Comparison of ENCODE assay signal across 8 cellular contexts in genomic region chr3:52052831-52053306, GRCh38. TPM values are rescaled to one million over a fixed set of nuclear protein-coding genes. Genes with fewer than 3 reads are reported as not detected.
DNase-seq lines count a peak whose midpoint lies in the region; ATAC-seq, FAIRE-seq and TF ChIP-seq lines count a peak whose summit lies in the region.

No MANE protein-coding gene starts in this region.

- no peak for FAIRE-seq in pancreas (lab: Jason Lieb, UNC)

- intact Hi-C loops in pancreas (cut with DNase I) = no loop called here

- peak overlapping the region; percentile 86 for H3K4me3 Mint-ChIP-seq in activated naive CD8-positive, alpha-beta T cell treated with anti-CD3 and anti-CD28 coated beads, Interleukin-2, amount 10 ng/mL, durations not matched to agents 7 days and 5 days

- H4K20me1 ChIP-seq in OCI-LY1 (ENCODE audit: insufficient read depth, low read length) = no peaks in the 10 kb centered on the region

- peaks cover 35% of the 10 kb centered on the region for H3K4me1 ChIP-seq in OCI-LY1 (ENCODE audit: insufficient read depth, low read length, severe bottlenecking)
- H3K4me1 ChIP-seq in cardiac muscle cell (ENCODE audit: low read depth) = peaks cover 19% of the 10 kb centered on the region
- H3K4me1 ChIP-seq in pancreas = peaks cover 0 to 19% (median 3%) of the 10 kb centered on the region in 3 donors

- H3K27me3 ChIP-seq in GM06990 (replicated peaks; ENCODE audit: control insufficient read depth, insufficient read depth, low read length) = no peaks in the 10 kb centered on the region
- H3K27me3 ChIP-seq in OCI-LY1 (ENCODE audit: insufficient read depth, low read length) = no peaks in the 10 kb centered on the region
- H3K27me3 ChIP-seq in cardiac muscle cell = no peaks in the 10 kb centered on the region
- H3K27me3 ChIP-seq in pancreas = no peaks in the 10 kb centered on the region

- H3K27ac Mint-ChIP-seq in activated naive CD8-positive, alpha-beta T cell treated with anti-CD3 and anti-CD28 coated beads, Interleukin-2, amount 10 ng/mL, durations not matched to agents 7 days and 5 days = peak overlapping the region; percentile 82

- peaks cover 16% of the 10 kb centered on the region for H3K36me3 Mint-ChIP-seq in activated naive CD8-positive, alpha-beta T cell treated with anti-CD3 and anti-CD28 coated beads, Interleukin-2, amount 10 ng/mL, durations not matched to agents 7 days and 5 days

- POLR2A ChIA-PET in activated naive CD8-positive, alpha-beta T cell treated with anti-CD3 and anti-CD28 coated beads, Interleukin-2, amount 10 ng/mL, durations not matched to agents 7 days and 5 days (lab: Charles Lee) = interaction anchor here (0.7 to 1.6 kb wide), 8 partner anchors 9 to 110 kb away, joined by 3 to 6 read pairs (median 3); partner anchors contain the start of genes POC1A and RPL29

- TF ChIP-seq CTCF in GM06990 (IDR thresholded peaks at IDR 0.05; ENCODE audit: insufficient read depth, low read length, poor library complexity, severe bottlenecking) = peak; percentile 39
- TF ChIP-seq CTCF in OCI-LY1 (IDR thresholded peaks at IDR 0.05; ENCODE audit: low read length) = no peak
- TF ChIP-seq CTCF in cardiac muscle cell (IDR thresholded peaks at IDR 0.05; ENCODE audit: low read depth, low read length) = peak; percentile 60
- no peak for TF ChIP-seq CTCF in pancreas (IDR thresholded peaks at IDR 0.05)

- peak; percentile 20 for DNase-seq in GM06990 (ENCODE audit: extremely low read depth, insufficient read length)
- DNase-seq in activated naive CD8-positive, alpha-beta T cell treated with anti-CD3 and anti-CD28 coated beads, Interleukin-2, amount 10 ng/mL, durations not matched to agents 7 days and 5 days = no peak
- peak; percentile 63 to 85 for DNase-seq in cardiac muscle cell (ENCODE audit: low read depth in 1 of 2, low spot score in 1 of 2)
- DNase-seq in pancreas = peak in 4 of 6 donors; percentile 35 to 76 (median 54)

- H3K9ac ChIP-seq in OCI-LY1 (ENCODE audit: low read length) = no peak overlapping the region; the same call in 1 of the 2 replicates

- no peaks in the 10 kb centered on the region for H3K9me3 Mint-ChIP-seq in activated naive CD8-positive, alpha-beta T cell treated with anti-CD3 and anti-CD28 coated beads, Interleukin-2, amount 10 ng/mL, durations not matched to agents 7 days and 5 days

- peaks cover 38% of the 10 kb centered on the region for H3K4me1 Mint-ChIP-seq in activated naive CD8-positive, alpha-beta T cell treated with anti-CD3 and anti-CD28 coated beads, Interleukin-2, amount 10 ng/mL, durations not matched to agents 7 days and 5 days

- H3K27me3 Mint-ChIP-seq in activated naive CD8-positive, alpha-beta T cell treated with anti-CD3 and anti-CD28 coated beads, Interleukin-2, amount 10 ng/mL, durations not matched to agents 7 days and 5 days = no peaks in the 10 kb centered on the region

- H3K27ac ChIP-seq in OCI-LY1 (ENCODE audit: low read depth, low read length, poor library complexity, severe bottlenecking) = peak overlapping the region; percentile 32
- peak overlapping the region; percentile 68 for H3K27ac ChIP-seq in cardiac muscle cell
- peak overlapping the region in 2 of 4 donors; percentile 42 to 58 for H3K27ac ChIP-seq in pancreas

- H3F3A ChIP-seq in OCI-LY1 (ENCODE audit: insufficient read depth, low read length) = 0 out of 2 replicates have a peak, but pooled peaks cover 5% of the 10 kb centered on the region

- H2AFZ ChIP-seq in OCI-LY1 (ENCODE audit: low read length) = no peak overlapping the region

- no peaks in the 10 kb centered on the region for H3K79me2 ChIP-seq in OCI-LY1 (ENCODE audit: insufficient read depth, low read length)

- peaks cover 23% of the 10 kb centered on the region for H3K36me3 ChIP-seq in GM06990 (ENCODE audit: control insufficient read depth, insufficient read depth, low read length)
- H3K36me3 ChIP-seq in OCI-LY1 (ENCODE audit: insufficient read depth, low read length) = peaks cover 33% of the 10 kb centered on the region
- peaks cover 12% of the 10 kb centered on the region for H3K36me3 ChIP-seq in cardiac muscle cell
- H3K36me3 ChIP-seq in pancreas = peaks cover 0 to 15% (median 4%) of the 10 kb centered on the region in 3 donors

- peak overlapping the region; percentile 21; the same call in 1 of the 2 replicates for H3K4me2 ChIP-seq in OCI-LY1 (ENCODE audit: low read length)

- H3K4me3 ChIP-seq in GM06990 (replicated peaks; ENCODE audit: low read depth, low read length) (peak overlapping the region; percentile 21), OCI-LY1 (ENCODE audit: low read depth, low read length, poor library complexity, severe bottlenecking) (no peak overlapping the region), cardiac muscle cell (no peak overlapping the region), pancreas (peak overlapping the region in 1 of 4 donors; percentile 3)

- ATAC-seq in activated naive CD8-positive, alpha-beta T cell treated with anti-CD3 and anti-CD28 coated beads, Interleukin-2, amount 10 ng/mL, durations not matched to agents 7 days and 5 days (ENCODE audit: low read depth) = no peak
- ATAC-seq in pancreas (peak in 1 of 4 donors; percentile 3), GM18498 (IDR thresholded peaks at IDR 0.05; ENCODE audit: unreplicated experiment) (no peak), GM21360 (IDR thresholded peaks at IDR 0.05; ENCODE audit: unreplicated experiment) (no peak), HG03432 (IDR thresholded peaks at IDR 0.05; ENCODE audit: unreplicated experiment) (no peak)

- H3K9me3 ChIP-seq in OCI-LY1 (ENCODE audit: low read length) = no peaks in the 10 kb centered on the region
- H3K9me3 ChIP-seq in cardiac muscle cell (ENCODE audit: low read depth) = no peaks in the 10 kb centered on the region
- H3K9me3 ChIP-seq in pancreas = no peaks in the 10 kb centered on the region

- 59 to 65% methylated on average over 10 of the region's 10 CpGs for WGBS in pancreas, 2 donors

- H3K9me2 ChIP-seq in OCI-LY1 (ENCODE audit: low read depth, low read length) = no peaks in the 10 kb centered on the region

RNA-seq across cellular contexts. Expression of gene DUSP7, which starts 3.5 kb away (rescaled TPM):
- 10 to 100 TPM; 30.9 to 31.3 TPM for total RNA-seq in activated naive CD8-positive, alpha-beta T cell treated with anti-CD3 and anti-CD28 coated beads, Interleukin-2, amount 10 ng/mL, durations not matched to agents 7 days and 5 days
- total RNA-seq in cardiac muscle cell = 32.2 and 39.5 TPM in 2 replicates
- polyA plus RNA-seq in cardiac muscle cell = 7.1 and 13.1 TPM in 2 replicates
- 1 to 10 TPM; 2.8 to 7.6 (median 4.6) TPM for total RNA-seq in pancreas
- polyA plus RNA-seq in pancreas = 1 to 10 TPM; 2.6 to 6.2 TPM

RNA-seq across cellular contexts. Expression of gene RPL29, which starts 57.2 kb away (rescaled TPM):
- total RNA-seq in activated naive CD8-positive, alpha-beta T cell treated with anti-CD3 and anti-CD28 coated beads, Interleukin-2, amount 10 ng/mL, durations not matched to agents 7 days and 5 days = 1,000 to 10,000 TPM; 1,076 to 1,089 TPM
- total RNA-seq in cardiac muscle cell (1,533 and 1,673 TPM in 2 replicates), pancreas (1,000 to 10,000 TPM in 2 of 6 donors, 100 to 1,000 TPM in 4; 643 to 1,285 (median 890) TPM)
- polyA plus RNA-seq in cardiac muscle cell (844 and 941 TPM in 2 replicates), pancreas (1,000 to 10,000 TPM; 1,152 to 1,829 TPM)

Comparison
In these comparisons a context has a peak if more than half of its experiments do, and no peak if none do; other contexts are left out.
1. CTCF ChIP-seq: peak in GM06990 (single experiment) and cardiac muscle cell (single experiment); none in OCI-LY1 (single experiment) and pancreas (0 of 4).